ENCODE assay signal across 8 cellular contexts in the genomic region with DNA sequence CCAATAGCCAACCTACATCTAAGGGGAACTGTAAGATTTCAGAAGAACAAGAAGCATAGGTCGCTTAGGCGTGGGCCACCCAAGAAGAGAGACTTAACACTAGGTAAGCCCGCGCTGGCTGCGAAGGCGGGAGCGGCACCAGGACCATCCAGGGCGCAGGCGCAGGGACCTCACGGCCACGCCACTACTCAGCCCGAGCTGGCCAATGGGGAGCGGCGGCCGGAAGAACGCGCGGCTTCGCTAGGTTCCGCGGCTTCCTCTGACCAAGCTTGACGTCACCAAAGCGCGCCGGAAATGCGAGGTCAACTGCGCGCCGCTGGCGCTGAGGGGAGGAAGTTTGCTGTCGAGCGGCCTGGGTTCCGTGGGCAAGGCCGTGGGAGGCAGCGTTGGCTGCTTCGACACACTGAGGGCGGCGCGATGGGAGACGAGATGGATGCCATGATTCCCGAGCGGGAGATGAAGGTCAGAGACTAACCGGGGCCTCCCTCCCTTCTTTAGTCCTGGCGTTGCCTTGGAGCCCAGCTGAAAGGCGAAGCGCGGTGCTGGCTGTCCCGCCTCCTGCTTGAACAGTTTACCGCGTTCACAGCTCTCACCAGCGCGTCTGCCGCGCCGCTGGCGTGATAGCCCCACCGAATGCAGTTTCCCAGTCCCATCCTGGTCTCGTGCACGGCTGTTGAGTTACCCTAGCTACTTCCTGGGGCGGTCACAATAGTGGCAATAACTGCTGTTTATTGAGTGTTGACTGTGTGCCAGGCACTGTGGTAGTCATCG. TPM values are rescaled to one million over a fixed set of nuclear protein-coding genes. Genes with fewer than 3 reads are reported as not detected.
DNase-seq lines count a peak whose midpoint lies in the region; ATAC-seq and TF ChIP-seq lines count a peak whose summit lies in the region.

A gene (plus strand): TSS at position 299 of the 771 bp plus-strand sequence. CDS start 119 bp downstream, at position 418.

- no peaks in the 10 kb centered on the region for H3K27me3 ChIP-seq in smooth muscle cell (ENCODE audit: low read depth)

- H4K20me1 ChIP-seq in smooth muscle cell (ENCODE audit: low read depth) = peaks cover 4% of the 10 kb centered on the region

- peak within 1 kb of the TSS; percentile 93 for H3K9ac ChIP-seq in smooth muscle cell (ENCODE audit: low read depth)

- TF ChIP-seq CTCF in AG04449 (IDR thresholded peaks at IDR 0.05; ENCODE audit: insufficient read depth, low read length, missing control alignments) (no peak), WTC11 (IDR thresholded peaks at IDR 0.05) (no peak), cardiac fibroblast (IDR thresholded peaks at IDR 0.05; ENCODE audit: low read depth, low read length) (no peak), smooth muscle cell (IDR thresholded peaks at IDR 0.05; ENCODE audit: borderline replicate concordance, insufficient read depth, poor library complexity, severe bottlenecking) (no peak)

- H3K36me3 ChIP-seq in smooth muscle cell (ENCODE audit: low read depth) = peaks cover 24% of the 10 kb centered on the region

- peak within 1 kb of the TSS; percentile 100 for H3K27ac Mint-ChIP-seq in WTC11

- no peaks in the 10 kb centered on the region for H3K9me3 ChIP-seq in smooth muscle cell (replicated peaks; ENCODE audit: low read depth)

- H3K4me1 Mint-ChIP-seq in WTC11 = peaks cover 10% of the 10 kb centered on the region

- H3K4me2 ChIP-seq in smooth muscle cell = peak within 1 kb of the TSS; percentile 93

- H3K27ac ChIP-seq in smooth muscle cell (ENCODE audit: low read depth) = peak within 1 kb of the TSS; percentile 76

- ATAC-seq in GM18907 (IDR thresholded peaks at IDR 0.05; ENCODE audit: unreplicated experiment) (peak; percentile 94), HG03159 (IDR thresholded peaks at IDR 0.05; ENCODE audit: unreplicated experiment) (peak; percentile 97), WTC11 (peak; percentile 100)

- H3K79me2 ChIP-seq in smooth muscle cell (ENCODE audit: low read depth) = peaks cover 32% of the 10 kb centered on the region

- DNase-seq in AG04449 (ENCODE audit: low read depth, low spot score) = peak; percentile 74
- DNase-seq in NCI-H2227 treated with DMSO at 0.1 percent for 48 hours (lab: John Stamatoyannopoulos, UW) = peak; percentile 92
- peak; percentile 99 for DNase-seq in WTC11 (ENCODE audit: low spot score)
- DNase-seq in cardiac fibroblast (ENCODE audit: low read depth in 2 of 2) = peak; percentile 98
- peak; percentile 100 for DNase-seq in iPS-NIHi7 (ENCODE audit: extremely low spot score)
- peak; percentile 95 for DNase-seq in smooth muscle cell (lab: John Stamatoyannopoulos, UW; ENCODE audit: unreplicated experiment)

- peaks cover 38% of the 10 kb centered on the region for H3K36me3 Mint-ChIP-seq in WTC11

- peaks cover 3% of the 10 kb centered on the region; the same call in 1 of the 2 replicates for H3K27me3 Mint-ChIP-seq in WTC11 (ENCODE audit: low read depth)

- H3K9me3 Mint-ChIP-seq in WTC11 = no peaks in the 10 kb centered on the region

- under 1% methylated on average over 61 of the region's 61 CpGs for WGBS in smooth muscle cell (ENCODE audit: low lambda C conversion rate)

- peak within 1 kb of the TSS; percentile 99 for H3K4me3 Mint-ChIP-seq in WTC11

- H3F3A ChIP-seq in smooth muscle cell (ENCODE audit: low read depth) = no peaks in the 10 kb centered on the region

- H3K4me3 ChIP-seq in AG04449 (ENCODE audit: low read depth, low read length) = peak within 1 kb of the TSS; percentile 100
- peak within 1 kb of the TSS; percentile 96 to 97 for H3K4me3 ChIP-seq in cardiac fibroblast (replicated peaks in 1 of 2; ENCODE audit: low read depth in 2 of 2, low read length in 2 of 2)
- peak within 1 kb of the TSS; percentile 96 for H3K4me3 ChIP-seq in smooth muscle cell

- no peaks in the 10 kb centered on the region for H3K4me1 ChIP-seq in smooth muscle cell (ENCODE audit: low read depth)

- POLR2A ChIA-PET in AG04449 (lab: Yijun Ruan, JAX) (interaction anchor here (0.5 to 0.9 kb wide), 4 partner anchors 17 to 878 kb away, joined by 3 to 4 read pairs (median 3); no protein-coding TSS in a partner anchor), WTC11 (lab: Charles Lee) (interaction anchor here (0.8 to 1.3 kb wide), 7 partner anchors 12 to 29 kb away, joined by 3 to 8 read pairs (median 5); a partner anchor contains a TSS)

- H2AFZ ChIP-seq in smooth muscle cell (ENCODE audit: low read depth) = peak within 1 kb of the TSS; percentile 90

- CTCF ChIA-PET in AG04449 (lab: Yijun Ruan, JAX) (interaction anchor here (1.0 to 2.1 kb wide), 9 partner anchors 53 to 256 kb away, joined by 3 to 10 read pairs (median 4); no protein-coding TSS in a partner anchor), WTC11 (lab: Charles Lee) (interaction anchor here (0.7 to 2.2 kb wide), 8 partner anchors 14 to 211 kb away, joined by 3 to 10 read pairs (median 6); a partner anchor contains a TSS)

TF ChIP-seq in WTC11, 78 proteins besides CTCF, POLR2A, EP300 and RAD21 (continues in another document):
- TF ChIP-seq RELA (CRISPR knock-in tag; IDR thresholded peaks at IDR 0.05; ENCODE audit: borderline replicate concordance) (no peak), ZNF121 (CRISPR knock-in tag; IDR thresholded peaks at IDR 0.05) (no peak), ZNF416 (CRISPR knock-in tag; IDR thresholded peaks at IDR 0.05) (peak; percentile 62; the same call in 1 of the 2 replicates), CREB1 (CRISPR knock-in tag; IDR thresholded peaks at IDR 0.05) (peak; percentile 97), GTF2I (CRISPR knock-in tag; conservative IDR thresholded peaks at IDR 0.05) (no peak), CBFB (CRISPR knock-in tag; IDR thresholded peaks at IDR 0.05; ENCODE audit: low read depth) (no peak), ESRRA (CRISPR knock-in tag; IDR thresholded peaks at IDR 0.05; ENCODE audit: borderline replicate concordance) (no peak), TEAD4 (CRISPR knock-in tag; IDR thresholded peaks at IDR 0.05) (no peak), MYBL2 (CRISPR knock-in tag; IDR thresholded peaks at IDR 0.05) (no peak)
- TF ChIP-seq, protein P1, sequence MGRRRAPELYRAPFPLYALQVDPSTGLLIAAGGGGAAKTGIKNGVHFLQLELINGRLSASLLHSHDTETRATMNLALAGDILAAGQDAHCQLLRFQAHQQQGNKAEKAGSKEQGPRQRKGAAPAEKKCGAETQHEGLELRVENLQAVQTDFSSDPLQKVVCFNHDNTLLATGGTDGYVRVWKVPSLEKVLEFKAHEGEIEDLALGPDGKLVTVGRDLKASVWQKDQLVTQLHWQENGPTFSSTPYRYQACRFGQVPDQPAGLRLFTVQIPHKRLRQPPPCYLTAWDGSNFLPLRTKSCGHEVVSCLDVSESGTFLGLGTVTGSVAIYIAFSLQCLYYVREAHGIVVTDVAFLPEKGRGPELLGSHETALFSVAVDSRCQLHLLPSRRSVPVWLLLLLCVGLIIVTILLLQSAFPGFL (CRISPR knock-in tag; IDR thresholded peaks at IDR 0.05; ENCODE audit: borderline replicate concordance) = no peak
- TF ChIP-seq, protein P2, sequence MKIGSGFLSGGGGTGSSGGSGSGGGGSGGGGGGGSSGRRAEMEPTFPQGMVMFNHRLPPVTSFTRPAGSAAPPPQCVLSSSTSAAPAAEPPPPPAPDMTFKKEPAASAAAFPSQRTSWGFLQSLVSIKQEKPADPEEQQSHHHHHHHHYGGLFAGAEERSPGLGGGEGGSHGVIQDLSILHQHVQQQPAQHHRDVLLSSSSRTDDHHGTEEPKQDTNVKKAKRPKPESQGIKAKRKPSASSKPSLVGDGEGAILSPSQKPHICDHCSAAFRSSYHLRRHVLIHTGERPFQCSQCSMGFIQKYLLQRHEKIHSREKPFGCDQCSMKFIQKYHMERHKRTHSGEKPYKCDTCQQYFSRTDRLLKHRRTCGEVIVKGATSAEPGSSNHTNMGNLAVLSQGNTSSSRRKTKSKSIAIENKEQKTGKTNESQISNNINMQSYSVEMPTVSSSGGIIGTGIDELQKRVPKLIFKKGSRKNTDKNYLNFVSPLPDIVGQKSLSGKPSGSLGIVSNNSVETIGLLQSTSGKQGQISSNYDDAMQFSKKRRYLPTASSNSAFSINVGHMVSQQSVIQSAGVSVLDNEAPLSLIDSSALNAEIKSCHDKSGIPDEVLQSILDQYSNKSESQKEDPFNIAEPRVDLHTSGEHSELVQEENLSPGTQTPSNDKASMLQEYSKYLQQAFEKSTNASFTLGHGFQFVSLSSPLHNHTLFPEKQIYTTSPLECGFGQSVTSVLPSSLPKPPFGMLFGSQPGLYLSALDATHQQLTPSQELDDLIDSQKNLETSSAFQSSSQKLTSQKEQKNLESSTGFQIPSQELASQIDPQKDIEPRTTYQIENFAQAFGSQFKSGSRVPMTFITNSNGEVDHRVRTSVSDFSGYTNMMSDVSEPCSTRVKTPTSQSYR (CRISPR knock-in tag; IDR thresholded peaks at IDR 0.05) = no peak
- TF ChIP-seq, protein P3, sequence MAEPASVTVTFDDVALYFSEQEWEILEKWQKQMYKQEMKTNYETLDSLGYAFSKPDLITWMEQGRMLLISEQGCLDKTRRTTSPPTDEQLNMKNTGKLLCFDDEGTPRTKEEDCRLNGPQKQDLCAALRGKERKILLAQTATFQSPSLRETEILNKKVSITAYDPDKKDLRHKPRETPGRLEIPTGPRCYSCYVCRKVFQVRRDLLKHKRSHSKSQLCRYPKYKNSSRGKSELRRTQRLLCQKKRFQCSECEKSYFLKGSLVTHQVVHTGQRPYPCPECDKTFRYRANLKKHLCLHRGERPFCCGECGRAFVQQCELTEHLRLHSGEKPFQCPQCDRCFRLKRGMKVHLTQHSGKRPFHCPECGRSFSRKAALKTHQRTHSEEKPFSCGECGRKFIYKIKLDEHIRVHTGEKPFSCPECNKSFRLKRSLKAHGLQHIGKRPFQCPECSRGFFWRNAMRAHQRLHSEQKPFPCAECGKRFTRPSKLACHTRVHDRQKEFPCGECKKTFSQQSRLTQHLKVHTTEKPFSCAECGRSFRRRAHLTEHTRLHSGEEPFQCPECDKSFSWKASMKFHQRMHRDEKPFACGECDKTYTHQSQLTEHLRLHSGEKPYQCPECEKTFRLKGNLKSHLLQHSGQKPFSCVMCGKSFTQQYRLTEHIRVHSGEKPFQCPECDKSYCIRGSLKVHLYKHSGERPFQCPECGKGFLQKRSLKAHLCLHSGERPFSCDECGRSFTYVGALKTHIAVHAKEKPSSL (CRISPR knock-in tag; conservative IDR thresholded peaks at IDR 0.05) = no peak

RNA-seq across cellular contexts. Expression of the gene that starts here (rescaled TPM):
- total RNA-seq in WTC11 (2021) (39.9 to 42.8 TPM (median 41.8 TPM) in 3 replicates), smooth muscle cell (20.2 and 44.7 TPM in 2 replicates)
- polyA plus RNA-seq in smooth muscle cell = 13.9 and 24.2 TPM in 2 replicates

Comparison
In these comparisons a context has a peak if more than half of its experiments do, and no peak if none do; other contexts are left out.
1. Peak in every context shown above with its lines: DNase-seq, ATAC-seq, H3K4me3 ChIP-seq and H3K27ac ChIP-seq.